Comparison of ENCODE assay signal across 9 cellular contexts in genomic region chr1:154434346-154435075, GRCh38. TPM values are rescaled to one million over a fixed set of nuclear protein-coding genes. Genes with fewer than 3 reads are reported as not detected.
DNase-seq lines count a peak whose midpoint lies in the region; ATAC-seq, FAIRE-seq and TF ChIP-seq lines count a peak whose summit lies in the region.
"Had no signal": no experiment of that assay in that cellular context is flagged by ENCODE, and none has a peak within 500 bp of the region (broad histone marks: within the 10 kb centered on the region; RNA-seq: fewer than 3 reads in every experiment).

No MANE protein-coding gene starts in this region.

- peak overlapping the region in 1 of 2 experiments; percentile 14; a peak in 1 of 4 replicates for H3K9ac ChIP-seq in K562 (ENCODE audit: insufficient read depth in 1 of 2, low read depth in 2 of 2, low read length in 2 of 2)

- 21% methylated on average over 18 of the region's 18 CpGs for WGBS in K562 (ENCODE audit: insufficient coverage, low coverage, missing lambda C conversion rate)

- POLR2A ChIA-PET in K562 (lab: Yijun Ruan, JAX), result interaction anchor here (0.7 to 1.4 kb wide), 3 partner anchors 10 to 48 kb away, joined by 4 to 8 read pairs (median 4); no protein-coding TSS in a partner anchor
- POLR2A ChIA-PET in activated CD4-positive, alpha-beta T cell treated with anti-CD3 and anti-CD28 coated beads, Interleukin-2, amount 10 ng/mL, durations not matched to agents 7 days and 5 days (lab: Charles Lee), result no interaction called here

- FAIRE-seq in K562 (lab: Jason Lieb, UNC), result peak; percentile 15

- no peak overlapping the region for H3K4me3 Mint-ChIP-seq in CD4-positive, CD25-positive, alpha-beta regulatory T cell
- H3K4me3 Mint-ChIP-seq in activated CD4-positive, alpha-beta T cell treated with anti-CD3 and anti-CD28 coated beads, Interleukin-2, amount 10 ng/mL, durations not matched to agents 7 days and 5 days, result no peak overlapping the region

- H3K36me3 Mint-ChIP-seq in CD4-positive, CD25-positive, alpha-beta regulatory T cell, result peaks cover 39% of the 10 kb centered on the region
- H3K36me3 Mint-ChIP-seq in activated CD4-positive, alpha-beta T cell treated with anti-CD3 and anti-CD28 coated beads, Interleukin-2, amount 10 ng/mL, durations not matched to agents 7 days and 5 days (ENCODE audit: low read depth), result peaks cover 8% of the 10 kb centered on the region

- TF ChIP-seq RAD21 in K562 (CRISPR knock-in tag; conservative IDR thresholded peaks at IDR 0.05 in 1 of 2, IDR thresholded peaks at IDR 0.05 in 1 of 2), result no peak

- peaks cover 19 to 57% (median 32%) of the 10 kb centered on the region in 4 donors for H3K4me1 Mint-ChIP-seq in CD4-positive, CD25-positive, alpha-beta regulatory T cell
- H3K4me1 Mint-ChIP-seq in activated CD4-positive, alpha-beta T cell treated with anti-CD3 and anti-CD28 coated beads, Interleukin-2, amount 10 ng/mL, durations not matched to agents 7 days and 5 days, result peaks cover 37% of the 10 kb centered on the region

- no peaks in the 10 kb centered on the region for H3K27me3 Mint-ChIP-seq in CD4-positive, CD25-positive, alpha-beta regulatory T cell
- no peaks in the 10 kb centered on the region for H3K27me3 Mint-ChIP-seq in activated CD4-positive, alpha-beta T cell treated with anti-CD3 and anti-CD28 coated beads, Interleukin-2, amount 10 ng/mL, durations not matched to agents 7 days and 5 days

- in situ Hi-C loops in K562 (cut with MboI), result no loop called here

- peak overlapping the region; percentile 43 to 71 (median 54) for H3K27ac Mint-ChIP-seq in CD4-positive, CD25-positive, alpha-beta regulatory T cell
- no peak overlapping the region for H3K27ac Mint-ChIP-seq in activated CD4-positive, alpha-beta T cell treated with anti-CD3 and anti-CD28 coated beads, Interleukin-2, amount 10 ng/mL, durations not matched to agents 7 days and 5 days

- H3K4me1 ChIP-seq in CD4-positive, CD25-positive, alpha-beta regulatory T cell (ENCODE audit: control insufficient read depth, insufficient read depth, low read length, poor library complexity, severe bottlenecking), result peaks cover 52% of the 10 kb centered on the region
- H3K4me1 ChIP-seq in K562 (replicated peaks in 1 of 2; ENCODE audit: control insufficient read depth in 2 of 2, insufficient read depth in 2 of 2, low read length in 2 of 2), result peaks cover 3 to 22% of the 10 kb centered on the region in 2 experiments; a peak in 4 of 5 replicates

- no peaks in the 10 kb centered on the region; the same call in 1 of the 2 replicates for H4K20me1 ChIP-seq in K562 (replicated peaks; ENCODE audit: control insufficient read depth, insufficient read depth, low read length)

- H3K9me3 Mint-ChIP-seq in CD4-positive, CD25-positive, alpha-beta regulatory T cell, result no peaks in the 10 kb centered on the region
- H3K9me3 Mint-ChIP-seq in activated CD4-positive, alpha-beta T cell treated with anti-CD3 and anti-CD28 coated beads, Interleukin-2, amount 10 ng/mL, durations not matched to agents 7 days and 5 days, result no peaks in the 10 kb centered on the region

- H3K9me3 ChIP-seq in CD4-positive, CD25-positive, alpha-beta regulatory T cell (ENCODE audit: control insufficient read depth in 2 of 2, low read length in 2 of 2), result no peaks in the 10 kb centered on the region
- H3K9me3 ChIP-seq in K562 (replicated peaks; ENCODE audit: control insufficient read depth, insufficient read depth, low read depth, low read length), result no peaks in the 10 kb centered on the region

- TF ChIP-seq CTCF in K562 (IDR thresholded peaks at IDR 0.05 in 2 of 3, conservative IDR thresholded peaks at IDR 0.05 in 1 of 3; ENCODE audit: insufficient read depth in 2 of 3, low read depth in 1 of 3, low read length in 3 of 3), result no peak

- no peak overlapping the region for H3K4me2 ChIP-seq in K562 (ENCODE audit: insufficient read depth, low read length)

- no peak overlapping the region for H2AFZ ChIP-seq in K562 (ENCODE audit: low read depth, low read length)

- intact Hi-C loops in K562 (cut with micrococcal nuclease), result no loop called here
- intact Hi-C loops in left ventricle myocardium superior (cut with micrococcal nuclease), result no loop called here
- intact Hi-C loops in posterior vena cava (cut with DNase I), result no loop called here

- H3K4me3 ChIP-seq in CD4-positive, CD25-positive, alpha-beta regulatory T cell (ENCODE audit: low read depth, low read length), result no peak overlapping the region
- H3K4me3 ChIP-seq in K562, result no peak overlapping the region

- no peaks in the 10 kb centered on the region for H3K79me2 ChIP-seq in K562 (ENCODE audit: control insufficient read depth, insufficient read depth, low read length)

- no peaks in the 10 kb centered on the region for H3K27me3 ChIP-seq in CD4-positive, CD25-positive, alpha-beta regulatory T cell (ENCODE audit: control insufficient read depth, insufficient read depth, low read length)
- peaks cover 11 to 33% of the 10 kb centered on the region in 2 experiments for H3K27me3 ChIP-seq in K562 (ENCODE audit: control insufficient read depth in 2 of 2, insufficient read depth in 2 of 2, low read length in 2 of 2)

- no peak for TF ChIP-seq EP300 in K562 (IDR thresholded peaks at IDR 0.05; ENCODE audit: low read length)

- peaks cover 79% of the 10 kb centered on the region for H3K36me3 ChIP-seq in CD4-positive, CD25-positive, alpha-beta regulatory T cell (ENCODE audit: control insufficient read depth, insufficient read depth, low read length)
- H3K36me3 ChIP-seq in K562 (ENCODE audit: control insufficient read depth, insufficient read depth, low read length), result no peaks in the 10 kb centered on the region

- no peak overlapping the region for H3K27ac ChIP-seq in CD4-positive, CD25-positive, alpha-beta regulatory T cell (ENCODE audit: insufficient read depth, low read length, poor library complexity, severe bottlenecking)
- no peak overlapping the region for H3K27ac ChIP-seq in K562 (ENCODE audit: extremely low read depth, low read depth, low read length)

- TF ChIP-seq POLR2A in K562 (conservative IDR thresholded peaks at IDR 0.05), result no peak

- DNase-seq in CD4-positive, CD25-positive, alpha-beta regulatory T cell, result no peak
- DNase-seq in K562 (ENCODE audit: extremely low read depth in 1 of 4, low spot score in 3 of 4) (peak in 2 of 4 experiments; percentile 30 to 33), left ventricle myocardium superior (peak; percentile 86), posterior vena cava (ENCODE audit: low spot score) (peak; percentile 93), NCI-H524 treated with DMSO at 0.1 percent for 48 hours (lab: John Stamatoyannopoulos, UW) (no peak)
- no peak for DNase-seq in activated CD4-positive, alpha-beta T cell treated with anti-CD3 and anti-CD28 coated beads, Interleukin-2, amount 10 ng/mL, durations not matched to agents 7 days and 5 days
- DNase-seq in stimulated activated CD4-positive, alpha-beta T cell treated with anti-CD3 and anti-CD28 coated beads, Interleukin-4, amount 100 ng/mL, for 4 hours, result no peak
- DNase-seq: H7 had no signal

- BruUV-seq in K562 (replicated peaks; lab: Mats Ljungman, UMichigan), result no TSS peak

- CTCF ChIA-PET in K562 (lab: Yijun Ruan, JAX; ENCODE audit: low intra/inter-chr PET ratio), result no interaction called here
- CTCF ChIA-PET in activated CD4-positive, alpha-beta T cell treated with anti-CD3 and anti-CD28 coated beads, Interleukin-2, amount 10 ng/mL, durations not matched to agents 7 days and 5 days (lab: Charles Lee), result interaction anchor here (1.1 to 1.9 kb wide), 6 partner anchors 8 to 24 kb away, joined by 3 to 7 read pairs (median 4); no protein-coding TSS in a partner anchor

- no peak for ATAC-seq in CD4-positive, CD25-positive, alpha-beta regulatory T cell (ENCODE audit: low read depth in 2 of 2)
- ATAC-seq in K562 (peak; percentile 63), left ventricle myocardium superior (peak; percentile 92), GM21526 (IDR thresholded peaks at IDR 0.05; ENCODE audit: low FRiP score, unreplicated experiment) (no peak)

- no peaks in the 10 kb centered on the region for H3K9me1 ChIP-seq in K562 (ENCODE audit: control insufficient read depth, insufficient read depth, low read length)

TF ChIP-seq in K562, 482 proteins besides CTCF, POLR2A, EP300 and RAD21:
- peak; percentile 66 for TF ChIP-seq SPI1 (IDR thresholded peaks at IDR 0.05; ENCODE audit: borderline replicate concordance, low read depth, low read length)
- TF ChIP-seq MECOM (CRISPR knock-in tag; IDR thresholded peaks at IDR 0.05), result no peak
- TF ChIP-seq CBFB (CRISPR knock-in tag; IDR thresholded peaks at IDR 0.05), result peak; percentile 29; the same call in 1 of the 2 replicates

RNA-seq across cellular contexts. Expression of gene IL6R, which starts 29.4 kb away (rescaled TPM):
- 135 TPM for total RNA-seq in CD4-positive, CD25-positive, alpha-beta regulatory T cell
- 10 to 100 TPM; 54.5 to 84.4 (median 62.2) TPM for polyA plus RNA-seq in CD4-positive, CD25-positive, alpha-beta regulatory T cell
- total RNA-seq in K562 (2011; cell fraction: chromatin; rRNA removed; ENCODE audit: low replicate concordance), result 2.6 TPM in 1 of 2 replicates, not detected in the other
- total RNA-seq in K562 (2011; cell fraction: nucleolus; rRNA removed), result 0.79 and 1.0 TPM in 2 replicates
- total RNA-seq in K562 (2011; cell fraction: nucleoplasm; rRNA removed), result 0.59 and 2.0 TPM in 2 replicates
- total RNA-seq in K562 (2014; rRNA removed) (0.05 and 0.37 TPM in 2 replicates), K562 (2014; rRNA removed; fragmentation: Illumina TruSeq; extraction: Trizol) (0.03 and 0.11 TPM in 2 replicates), K562 (2015; rRNA removed; fragmentation: Illumina TruSeq; extraction: Trizol) (0.07 and 0.19 TPM in 2 replicates), K562 (2021) (0.24 and 0.47 TPM in 2 replicates), left ventricle myocardium superior (15.3 TPM), posterior vena cava (10 to 100 TPM; 19.6 to 24.1 TPM)
- polyA plus RNA-seq in K562 (2011; rRNA removed) (0.25 and 0.83 TPM in 2 replicates), K562 (2014; fragmentation: Illumina TruSeq; extraction: Trizol) (0.09 and 0.40 TPM in 2 replicates), K562 (2014; fragmentation: Nextera tagmentation; extraction: Ambion mirVana) (not detected), K562 (2014; rRNA removed) (0.03 and 1.1 TPM in 2 replicates)
- 0.43 and 0.70 TPM in 2 replicates for polyA plus RNA-seq in K562 (2011; cell fraction: cytosol; rRNA removed)
- polyA plus RNA-seq in K562 (2011; cell fraction: nucleus; rRNA removed), result 0.10 and 0.21 TPM in 2 replicates
- 0.21 and 0.37 TPM in 2 replicates for polyA plus RNA-seq in K562 (2012)
- 0.25 and 0.42 TPM in 2 replicates for polyA minus RNA-seq in K562 (2011; rRNA and poly(A)+ RNA removed)
- polyA minus RNA-seq in K562 (2011; cell fraction: cytosol; rRNA and poly(A)+ RNA removed), result not detected in 2 replicates
- 0.56 TPM in 1 of 2 replicates, not detected in the other for polyA minus RNA-seq in K562 (2011; cell fraction: nucleus; rRNA and poly(A)+ RNA removed)
- total RNA-seq in activated CD4-positive, alpha-beta T cell treated with anti-CD3 and anti-CD28 coated beads, Interleukin-2, amount 10 ng/mL, durations not matched to agents 7 days and 5 days, result 1 to 10 TPM; 9.1 to 9.3 TPM

Comparison
In these comparisons a context has a peak if more than half of its experiments do, and no peak if none do; other contexts are left out.
1. ATAC-seq: peak in K562 (single experiment) and left ventricle myocardium superior (single experiment); none in CD4-positive, CD25-positive, alpha-beta regulatory T cell (0 of 2) and GM21526 (single experiment).
2. DNase-seq: peak in left ventricle myocardium superior (single experiment) and posterior vena cava (single experiment); none in CD4-positive, CD25-positive, alpha-beta regulatory T cell (0 of 3), activated CD4-positive, alpha-beta T cell treated with anti-CD3 and anti-CD28 coated beads, Interleukin-2, amount 10 ng/mL, durations not matched to agents 7 days and 5 days (single experiment), NCI-H524 treated with DMSO at 0.1 percent for 48 hours (single experiment) and stimulated activated CD4-positive, alpha-beta T cell treated with anti-CD3 and anti-CD28 coated beads, Interleukin-4, amount 100 ng/mL, for 4 hours (0 of 2).